Comparison of ENCODE assay signal across 8 cellular contexts in genomic region chr3:138417559-138417982, GRCh38.
DNase-seq lines count a peak whose midpoint lies in the region; ATAC-seq lines count a peak whose summit lies in the region.

No MANE protein-coding gene starts in this region.

- DNase-seq in C1 segment of cervical spinal cord (lab: John Stamatoyannopoulos, UW) (peak in 12 of 14 donors; percentile 7 to 61 (median 43)), NCI-H748 treated with DMSO at 0.1 percent for 48 hours (lab: John Stamatoyannopoulos, UW) (peak; percentile 1), medulla oblongata (ENCODE audit: extremely low spot score) (peak; percentile 89)
- DNase-seq in activated CD4-positive, alpha-beta T cell treated with anti-CD3 and anti-CD28 coated beads, Interleukin-2, amount 50 U/mL, for 48 hours, result peak; percentile 67 to 76
- DNase-seq in effector CD4-positive, alpha-beta T cell, result peak; percentile 43
- peak; percentile 11 for DNase-seq in stimulated activated CD8-positive, alpha-beta memory T cell treated with anti-CD3 and anti-CD28 coated beads, Interleukin-12 subunit alpha, Interleukin-12 subunit beta, amount 100 ng/mL, for 4 hours (ENCODE audit: low read depth)

- peak; percentile 65 for ATAC-seq in GM19324 (IDR thresholded peaks at IDR 0.05; ENCODE audit: low FRiP score, unreplicated experiment)
- ATAC-seq in HG03565 (IDR thresholded peaks at IDR 0.05; ENCODE audit: unreplicated experiment), result peak; percentile 68

Comparison
In these comparisons a context has a peak if more than half of its experiments do, and no peak if none do; other contexts are left out.
1. Peak in every context shown above with its lines: DNase-seq and ATAC-seq.
2. DNase-seq: peak in every context shown above with its lines; median percentile 89 in medulla oblongata; 72 in activated CD4-positive, alpha-beta T cell treated with anti-CD3 and anti-CD28 coated beads, Interleukin-2, amount 50 U/mL, for 48 hours; 43 in C1 segment of cervical spinal cord; 43 in effector CD4-positive, alpha-beta T cell; 11 in stimulated activated CD8-positive, alpha-beta memory T cell treated with anti-CD3 and anti-CD28 coated beads, Interleukin-12 subunit alpha, Interleukin-12 subunit beta, amount 100 ng/mL, for 4 hours; 1 in NCI-H748 treated with DMSO at 0.1 percent for 48 hours.